Comparison of ENCODE assay signal across 2 cellular contexts in genomic region chr3:195868866-195869412, GRCh38.
TF ChIP-seq lines count a peak whose summit lies in the region.

No MANE protein-coding gene starts in this region.

TF ChIP-seq in GM23338, 12 proteins besides CTCF, POLR2A, EP300 and RAD21 (continued from another document):
- no peak for TF ChIP-seq ETS1 (IDR thresholded peaks at IDR 0.05)
- no peak for TF ChIP-seq ZNF462 (CRISPR knock-in tag; IDR thresholded peaks at IDR 0.05)
- no peak for TF ChIP-seq NANOG (IDR thresholded peaks at IDR 0.05; ENCODE audit: borderline replicate concordance)
- TF ChIP-seq ZNF114 (CRISPR knock-in tag; IDR thresholded peaks at IDR 0.05), result no peak
- TF ChIP-seq CREB1 (CRISPR knock-in tag; IDR thresholded peaks at IDR 0.05; ENCODE audit: low read depth), result no peak
- TF ChIP-seq EZH2 (IDR thresholded peaks at IDR 0.05; ENCODE audit: low read depth, unreplicated experiment), result no peak
- TF ChIP-seq ZNF331 (CRISPR knock-in tag; IDR thresholded peaks at IDR 0.05; ENCODE audit: low read depth), result no peak
- no peak for TF ChIP-seq STAT1 (IDR thresholded peaks at IDR 0.05; ENCODE audit: unreplicated experiment)
- no peak for TF ChIP-seq EZH2phosphoT487 (IDR thresholded peaks at IDR 0.05; ENCODE audit: unreplicated experiment)
- TF ChIP-seq JUNB (IDR thresholded peaks at IDR 0.05; ENCODE audit: unreplicated experiment), result no peak

TF ChIP-seq in WTC11, 78 proteins besides CTCF, POLR2A, EP300 and RAD21 (continued from another document):
- no peak for TF ChIP-seq AR (CRISPR knock-in tag; IDR thresholded peaks at IDR 0.05)
- no peak for TF ChIP-seq ZMAT4 (CRISPR knock-in tag; IDR thresholded peaks at IDR 0.05)
- no peak for TF ChIP-seq ZNF232 (CRISPR knock-in tag; IDR thresholded peaks at IDR 0.05)
- TF ChIP-seq NFE2L1 (CRISPR knock-in tag; IDR thresholded peaks at IDR 0.05), result no peak
- TF ChIP-seq JAZF1 (CRISPR knock-in tag; IDR thresholded peaks at IDR 0.05), result no peak
- no peak for TF ChIP-seq MXD4 (CRISPR knock-in tag; IDR thresholded peaks at IDR 0.05; ENCODE audit: borderline replicate concordance)
- TF ChIP-seq SP1 (CRISPR knock-in tag; conservative IDR thresholded peaks at IDR 0.05), result no peak
- no peak for TF ChIP-seq OVOL2 (CRISPR knock-in tag; IDR thresholded peaks at IDR 0.05; ENCODE audit: borderline replicate concordance)
